ENCODE assay signal across 9 cellular contexts in the genomic region with DNA sequence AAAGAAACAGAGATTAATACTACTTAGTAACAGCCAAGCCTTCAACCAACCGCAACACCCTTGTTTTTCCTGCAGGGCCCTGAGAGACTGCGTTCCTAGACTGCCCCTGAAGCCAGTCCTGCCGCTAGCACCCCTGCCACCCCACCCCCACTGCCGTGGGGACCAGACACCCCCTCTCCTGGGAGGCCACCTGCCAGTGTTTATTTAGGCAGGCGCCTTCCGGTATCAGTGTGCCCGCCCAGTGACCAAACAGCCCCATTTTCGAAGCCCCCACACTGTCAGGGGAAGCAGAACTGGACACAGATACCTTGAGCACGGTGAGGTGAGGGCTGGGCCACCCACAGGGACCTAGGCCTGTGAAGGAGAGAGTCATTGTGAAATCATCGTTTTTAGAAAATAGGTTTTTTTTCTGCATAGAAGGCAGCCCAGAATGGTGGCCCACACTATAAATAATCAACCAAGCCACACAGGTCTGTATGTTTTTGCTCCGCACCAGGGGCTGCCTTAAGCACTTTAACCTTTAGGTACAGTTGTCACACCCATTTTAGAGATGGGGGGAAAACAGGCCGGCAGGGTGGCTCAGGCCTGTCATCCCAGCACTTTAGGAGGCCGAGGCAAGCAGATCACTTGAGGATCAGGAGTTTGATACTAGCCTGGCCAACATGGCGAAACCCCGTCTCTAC. TPM values are rescaled to one million over a fixed set of nuclear protein-coding genes. Genes with fewer than 3 reads are reported as not detected.
A peak's percentile ranks its signal among the peaks of the same experiment; 100 is the strongest.
DNase-seq lines count a peak whose midpoint lies in the region; ATAC-seq and TF ChIP-seq lines count a peak whose summit lies in the region.
"Had no signal": no experiment of that assay in that cellular context is flagged by ENCODE, and none has a peak within 500 bp of the region (broad histone marks: within the 10 kb centered on the region; RNA-seq: fewer than 3 reads in every experiment).

No MANE protein-coding gene starts in this region.

- CTCF ChIA-PET in Caco-2 (lab: Charles Lee) (no interaction called here), activated B cell treated with CpG ODN at 0.5 μM for 24 hours (lab: Charles Lee) (interaction anchor here (2.4 kb wide), 1 partner anchor 10 kb away, joined by 7 read pairs; no protein-coding TSS in a partner anchor)

- ATAC-seq in HG03342 (IDR thresholded peaks at IDR 0.05; ENCODE audit: unreplicated experiment): peak; percentile 54
- ATAC-seq in activated B cell treated with CpG ODN at 0.5 μM for 24 hours (ENCODE audit: low read depth): peak; percentile 45
- ATAC-seq: right cardiac atrium had no signal

- peaks cover 5% of the 10 kb centered on the region for H3K4me1 ChIP-seq in Caco-2
- H3K4me1 ChIP-seq in ascending aorta: peaks cover 3 to 7% of the 10 kb centered on the region in 2 donors

- H3K36me3 ChIP-seq in Caco-2 (ENCODE audit: control insufficient read depth, insufficient read depth, low read length) (no peaks in the 10 kb centered on the region), ascending aorta (no peaks in the 10 kb centered on the region)

- H3K4me3 Mint-ChIP-seq in Caco-2 (ENCODE audit: unreplicated experiment) (no peak overlapping the region), activated B cell treated with CpG ODN at 0.5 μM for 24 hours (peak overlapping the region; percentile 63)

- H3K4me3 ChIP-seq in Caco-2 (ENCODE audit: low read depth, low read length): no peak overlapping the region
- no peak overlapping the region for H3K4me3 ChIP-seq in ascending aorta

- no peak for TF ChIP-seq CTCF in Caco-2 (IDR thresholded peaks at IDR 0.05; ENCODE audit: insufficient read depth in 1 of 2, low read depth in 1 of 2, low read length in 1 of 2, severe bottlenecking in 1 of 2, unreplicated experiment in 1 of 2)
- no peak for TF ChIP-seq CTCF in activated B cell treated with CpG ODN at 0.5 μM for 24 hours (IDR thresholded peaks at IDR 0.05)
- TF ChIP-seq CTCF in ascending aorta (IDR thresholded peaks at IDR 0.05): no peak

- POLR2A ChIA-PET in Caco-2 (lab: Charles Lee): no interaction called here
- POLR2A ChIA-PET in activated B cell treated with CpG ODN at 0.5 μM for 24 hours (lab: Charles Lee): interaction anchor here (0.7 to 1.3 kb wide), 4 partner anchors 10 to 104 kb away, joined by 4 to 6 read pairs (median 6); no protein-coding TSS in a partner anchor

- intact Hi-C loops in Caco-2 (cut with micrococcal nuclease; ENCODE audit: unreplicated experiment) (loop anchor here (10.0 kb wide), 1 partner anchor 111 kb away; no protein-coding TSS in a partner anchor), activated B cell treated with CpG ODN at 0.5 μM for 24 hours (cut with micrococcal nuclease) (no loop called here), ascending aorta (cut with DNase I) (no loop called here)

- no peaks in the 10 kb centered on the region for H3K27me3 Mint-ChIP-seq in Caco-2 (ENCODE audit: insufficient read depth, unreplicated experiment)
- no peaks in the 10 kb centered on the region for H3K27me3 Mint-ChIP-seq in activated B cell treated with CpG ODN at 0.5 μM for 24 hours

- H3K27me3 ChIP-seq in Caco-2 (replicated peaks; ENCODE audit: control insufficient read depth, insufficient read depth, low read length) (no peaks in the 10 kb centered on the region), ascending aorta (no peaks in the 10 kb centered on the region)

- peaks cover 6% of the 10 kb centered on the region for H3K4me1 Mint-ChIP-seq in Caco-2 (ENCODE audit: low read depth, unreplicated experiment)
- peaks cover 51% of the 10 kb centered on the region for H3K4me1 Mint-ChIP-seq in activated B cell treated with CpG ODN at 0.5 μM for 24 hours

- no peaks in the 10 kb centered on the region for H3K9me3 Mint-ChIP-seq in Caco-2 (ENCODE audit: unreplicated experiment)
- no peaks in the 10 kb centered on the region for H3K9me3 Mint-ChIP-seq in activated B cell treated with CpG ODN at 0.5 μM for 24 hours

- H3K36me3 Mint-ChIP-seq in Caco-2 (ENCODE audit: insufficient read depth, unreplicated experiment) (no peaks in the 10 kb centered on the region), activated B cell treated with CpG ODN at 0.5 μM for 24 hours (ENCODE audit: low read depth) (peaks cover 2% of the 10 kb centered on the region)

- no peak overlapping the region for H3K27ac Mint-ChIP-seq in Caco-2 (ENCODE audit: unreplicated experiment)
- peak overlapping the region; percentile 91 for H3K27ac Mint-ChIP-seq in activated B cell treated with CpG ODN at 0.5 μM for 24 hours

- no peak overlapping the region for H3K27ac ChIP-seq in ascending aorta

- H3K9me3 ChIP-seq in Caco-2 (no peaks in the 10 kb centered on the region), ascending aorta (no peaks in the 10 kb centered on the region)

- no TSS peak for BruUV-seq in Caco-2 (replicated peaks; lab: Mats Ljungman, UMichigan)

- DNase-seq in Caco-2 (peak; percentile 54 to 68), GM19238 (ENCODE audit: insufficient read length, low spot score) (peak; percentile 81), activated B cell treated with CpG ODN at 0.5 μM for 24 hours (peak; percentile 54), DMS79 (lab: John Stamatoyannopoulos, UW) (no peak), ascending aorta (ENCODE audit: low spot score in 2 of 2) (no peak), hypothalamus (lab: John Stamatoyannopoulos, UW) (no peak)
- DNase-seq in activated CD4-positive, CD25-positive, alpha-beta regulatory T cell treated with anti-CD3 and anti-CD28 coated beads, Interleukin-2, amount 50 U/mL, for 72 hours: no peak

RNA-seq across cellular contexts. Expression of a gene that starts 3.5 kb away (rescaled TPM):
- 132 and 144 TPM in 2 replicates for total RNA-seq in Caco-2 (2022)
- total RNA-seq in activated B cell treated with CpG ODN at 0.5 μM for 24 hours: 323 TPM in 2 replicates
- total RNA-seq in ascending aorta: 559 TPM

RNA-seq across cellular contexts. Expression of a gene that starts 28.3 kb away (rescaled TPM):
- total RNA-seq in Caco-2 (2022) (50.0 and 50.7 TPM in 2 replicates), activated B cell treated with CpG ODN at 0.5 μM for 24 hours (3.1 and 3.9 TPM in 2 replicates), ascending aorta (178 TPM)

RNA-seq across cellular contexts. Expression of a gene that starts 36.7 kb away (rescaled TPM):
- 29.2 and 31.3 TPM in 2 replicates for total RNA-seq in Caco-2 (2022)
- total RNA-seq in activated B cell treated with CpG ODN at 0.5 μM for 24 hours: 0.58 and 0.66 TPM in 2 replicates
- 86.3 TPM for total RNA-seq in ascending aorta

Comparison
In these comparisons a context has a peak if more than half of its experiments do, and no peak if none do; other contexts are left out.
1. DNase-seq: peak in Caco-2 (2 of 2), GM19238 (single experiment) and activated B cell treated with CpG ODN at 0.5 μM for 24 hours (single experiment); none in DMS79 (single experiment), ascending aorta (0 of 2), hypothalamus (0 of 51) and activated CD4-positive, CD25-positive, alpha-beta regulatory T cell treated with anti-CD3 and anti-CD28 coated beads, Interleukin-2, amount 50 U/mL, for 72 hours (single experiment).
2. RNA of a gene that starts 28.3 kb away (total RNA-seq): 178 TPM in ascending aorta (single experiment) and 50.0 to 50.7 TPM in Caco-2; 3.1 to 3.9 TPM in activated B cell treated with CpG ODN at 0.5 μM for 24 hours; every median in the first group is over 10 times any median in the second.
3. RNA of a gene that starts 36.7 kb away (total RNA-seq): 86.3 TPM in ascending aorta (single experiment) and 29.2 to 31.3 TPM in Caco-2; 0.58 to 0.66 TPM in activated B cell treated with CpG ODN at 0.5 μM for 24 hours; every median in the first group is over 10 times any median in the second.